Comparison of ENCODE assay signal across 8 cellular contexts in the genomic region with DNA sequence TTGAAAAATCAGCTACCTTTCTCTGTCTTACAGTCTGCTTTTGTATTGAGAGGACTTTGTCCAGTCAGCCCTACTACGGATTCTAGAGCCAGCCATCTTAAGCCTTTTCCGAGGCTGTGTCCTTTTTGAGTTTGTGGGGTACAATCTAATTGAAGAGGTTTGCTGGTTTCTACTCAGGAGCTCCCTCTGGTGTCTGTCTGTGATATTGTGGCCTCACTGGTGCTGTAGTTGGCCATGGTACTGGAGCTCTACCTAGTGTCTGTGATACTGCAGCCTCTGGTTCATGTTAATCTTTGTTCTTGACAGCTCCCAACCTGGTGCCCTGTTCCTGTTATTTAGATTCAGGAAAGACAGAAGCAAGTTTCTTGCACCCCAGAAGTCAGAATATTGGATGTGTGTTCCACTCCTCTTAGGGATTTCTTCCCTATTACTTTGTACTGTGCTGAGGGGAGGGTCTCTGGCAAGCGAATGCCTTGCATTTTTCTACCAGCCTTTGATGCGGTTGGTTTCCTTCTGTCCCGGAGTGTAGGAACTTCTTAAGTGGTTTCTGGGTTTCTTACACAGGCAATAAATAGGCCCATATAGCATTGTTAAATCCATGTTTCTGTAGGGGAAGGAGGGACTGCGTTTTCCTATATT.
DNase-seq lines count a peak whose midpoint lies in the region; ATAC-seq and TF ChIP-seq lines count a peak whose summit lies in the region.

No MANE protein-coding gene starts in this region.

- H3K27ac ChIP-seq in SU-DHL-6 (ENCODE audit: low read depth, low read length), result no peak overlapping the region
- H3K27ac ChIP-seq in uterus, result no peak overlapping the region

- H3K4me2 ChIP-seq in SU-DHL-6 (ENCODE audit: low read depth, low read length, poor library complexity, severe bottlenecking), result no peak overlapping the region

- no peaks in the 10 kb centered on the region for H4K20me1 ChIP-seq in SU-DHL-6 (ENCODE audit: low read depth, low read length)

- H3K4me1 ChIP-seq in adipocyte (ENCODE audit: control insufficient read depth, insufficient read depth, low read length) (peaks cover 25% of the 10 kb centered on the region), uterus (no peaks in the 10 kb centered on the region)

- H3K36me3 ChIP-seq in SU-DHL-6 (ENCODE audit: low read length), result peaks cover 40% of the 10 kb centered on the region
- H3K36me3 ChIP-seq in adipocyte (ENCODE audit: control insufficient read depth, insufficient read depth, low read length, severe bottlenecking), result peaks cover 69% of the 10 kb centered on the region
- no peaks in the 10 kb centered on the region for H3K36me3 ChIP-seq in uterus

- intact Hi-C loops in uterus (cut with DNase I; ENCODE audit: low total_unique reads), result no loop called here

- peak; percentile 40 for DNase-seq in GF-D8 (lab: John Stamatoyannopoulos, UW)
- peak; percentile 63 for DNase-seq in adipocyte (ENCODE audit: low read depth)
- DNase-seq in iPS-NIHi11 (ENCODE audit: low spot score), result peak; percentile 66
- peak; percentile 44 for DNase-seq in stimulated activated CD4-positive, alpha-beta T cell treated with anti-CD3 and anti-CD28 coated beads, Interleukin-4, amount 100 ng/mL, for 1 hour
- no peak for DNase-seq in uterus

- H3K9me2 ChIP-seq in SU-DHL-6 (replicated peaks; ENCODE audit: insufficient read depth, low read length), result no peaks in the 10 kb centered on the region

- no peak for TF ChIP-seq EP300 in Ishikawa (IDR thresholded peaks at IDR 0.05; ENCODE audit: borderline replicate concordance)

- H3K79me2 ChIP-seq in SU-DHL-6 (ENCODE audit: insufficient read depth, low read length), result no peaks in the 10 kb centered on the region

- ATAC-seq in GM21515 (IDR thresholded peaks at IDR 0.05; ENCODE audit: unreplicated experiment), result peak; percentile 88

- no peak overlapping the region for H3K4me3 ChIP-seq in SU-DHL-6 (ENCODE audit: insufficient read depth, low read length, poor library complexity, severe bottlenecking)
- no peak overlapping the region for H3K4me3 ChIP-seq in adipocyte (ENCODE audit: low read length)
- no peak overlapping the region for H3K4me3 ChIP-seq in uterus

- H2AFZ ChIP-seq in SU-DHL-6 (ENCODE audit: low read depth, low read length, severe bottlenecking), result no peak overlapping the region

- peak; percentile 67 for TF ChIP-seq RAD21 in Ishikawa (IDR thresholded peaks at IDR 0.05; ENCODE audit: low read depth)

- H3K27me3 ChIP-seq in SU-DHL-6 (ENCODE audit: low read length) (no peaks in the 10 kb centered on the region), adipocyte (replicated peaks; ENCODE audit: control insufficient read depth, insufficient read depth, low read length) (no peaks in the 10 kb centered on the region), uterus (no peaks in the 10 kb centered on the region)

- no peak for TF ChIP-seq POLR2A in uterus (IDR thresholded peaks at IDR 0.05)

- peak; percentile 88 for TF ChIP-seq CTCF in SU-DHL-6 (IDR thresholded peaks at IDR 0.05; ENCODE audit: insufficient read depth, low read length, poor library complexity, severe bottlenecking)
- TF ChIP-seq CTCF in uterus (IDR thresholded peaks at IDR 0.05), result no peak

- peaks cover 3% of the 10 kb centered on the region for H3F3A ChIP-seq in SU-DHL-6 (ENCODE audit: insufficient read depth)

- H3K9me3 ChIP-seq in SU-DHL-6 (ENCODE audit: insufficient read depth, low read length) (no peaks in the 10 kb centered on the region), adipocyte (ENCODE audit: control insufficient read depth, low read length) (peaks cover 8% of the 10 kb centered on the region), uterus (peaks cover 0 to 10% of the 10 kb centered on the region in 2 donors)

- H3K9ac ChIP-seq in SU-DHL-6 (ENCODE audit: low read length), result no peak overlapping the region
- H3K9ac ChIP-seq in adipocyte (ENCODE audit: low read length), result no peak overlapping the region

TF ChIP-seq in Ishikawa, 13 proteins besides CTCF, POLR2A, EP300 and RAD21:
- peak; percentile 65 for TF ChIP-seq REST (IDR thresholded peaks at IDR 0.05; ENCODE audit: low read depth)
- no peak for TF ChIP-seq EGR1 (IDR thresholded peaks at IDR 0.05)
- no peak for TF ChIP-seq CEBPB (IDR thresholded peaks at IDR 0.05)
- TF ChIP-seq TAF1 (IDR thresholded peaks at IDR 0.05; ENCODE audit: low read depth), result no peak
- no peak for TF ChIP-seq YY1 (IDR thresholded peaks at IDR 0.05; ENCODE audit: low read depth)
- TF ChIP-seq ZBTB7A (IDR thresholded peaks at IDR 0.05; ENCODE audit: low read depth), result no peak
- no peak for TF ChIP-seq FOXM1 (IDR thresholded peaks at IDR 0.05; ENCODE audit: borderline replicate concordance, low read depth)
- TF ChIP-seq USF1 (IDR thresholded peaks at IDR 0.05), result no peak
- no peak for TF ChIP-seq TEAD4 (IDR thresholded peaks at IDR 0.05)

Comparison
In these comparisons a context has a peak if more than half of its experiments do, and no peak if none do; other contexts are left out.
1. DNase-seq: peak in GF-D8 (single experiment), adipocyte (single experiment), iPS-NIHi11 (single experiment) and stimulated activated CD4-positive, alpha-beta T cell treated with anti-CD3 and anti-CD28 coated beads, Interleukin-4, amount 100 ng/mL, for 1 hour (single experiment); none in uterus (0 of 2).